ENCODE assay signal across 13 cellular contexts in genomic region chr19:44648536-44649370, GRCh38. TPM values are rescaled to one million over a fixed set of nuclear protein-coding genes. Genes with fewer than 3 reads are reported as not detected.
DNase-seq lines count a peak whose midpoint lies in the region; ATAC-seq and TF ChIP-seq lines count a peak whose summit lies in the region.
"Had no signal": no experiment of that assay in that cellular context is flagged by ENCODE, and none has a peak within 500 bp of the region (broad histone marks: within the 10 kb centered on the region; RNA-seq: fewer than 3 reads in every experiment).

No MANE protein-coding gene starts in this region.

- 100% methylated on average over 1 of the region's 4 CpGs; no CpG with 5 or more reads in 1 of the 2 donors for WGBS in neuronal stem cell (ENCODE audit: extremely low coverage in 2 of 2, insufficient read length in 2 of 2, insufficient replicate concordance in 1 of 2), 2 donors

- H3K4me2 ChIP-seq in neuronal stem cell (ENCODE audit: insufficient read depth, low read length, poor library complexity, severe bottlenecking), result no peak overlapping the region

- no peak overlapping the region for H3K4ac ChIP-seq in neuronal stem cell (ENCODE audit: low read length)

- no peak overlapping the region for H2AFZ ChIP-seq in neuronal stem cell (ENCODE audit: low read length)
- H2AFZ ChIP-seq: parathyroid adenoma had no signal

- H3K4me1 ChIP-seq in left ventricle myocardium inferior (peaks cover 59% of the 10 kb centered on the region), skeletal muscle tissue (ENCODE audit: control insufficient read depth in 3 of 3, insufficient read depth in 3 of 3, low read length in 3 of 3) (peaks cover 27 to 52% (median 37%) of the 10 kb centered on the region in 3 donors), neuronal stem cell (ENCODE audit: control insufficient read depth in 2 of 2, insufficient read depth in 1 of 2, low read depth in 1 of 2, low read length in 2 of 2) (no peaks in the 10 kb centered on the region)
- H3K4me1 ChIP-seq: parathyroid adenoma had no signal

- H2BK15ac ChIP-seq in neuronal stem cell (ENCODE audit: low read length), result no peak overlapping the region

- DNase-seq in GM04503 (ENCODE audit: low read depth) (peak; percentile 88), astrocyte of the spinal cord (ENCODE audit: low read depth, low spot score) (peak; percentile 36), left ventricle myocardium inferior (peak; percentile 31), COLO829 (ENCODE audit: low spot score) (no peak), erythroblast (lab: John Stamatoyannopoulos, UW) (no peak), neuronal stem cell (ENCODE audit: low spot score) (no peak)
- DNase-seq: activated T-cell treated with anti-CD3 and anti-CD28 coated beads, Interleukin-2, amount 50 U/mL, for 1 hour; DMS 273 treated with DMSO at 0.1 percent for 48 hours; NCI-H69; T-helper 9 cell had no signal

- H2AK5ac ChIP-seq in neuronal stem cell (ENCODE audit: low read depth, low read length), result no peak overlapping the region

- H3K23ac ChIP-seq in neuronal stem cell (ENCODE audit: low read depth, low read length, poor library complexity), result no peak overlapping the region

- no peak overlapping the region for H2BK5ac ChIP-seq in neuronal stem cell (ENCODE audit: low read length)

- no peak for ATAC-seq in HG03159 (IDR thresholded peaks at IDR 0.05; ENCODE audit: unreplicated experiment)

- H3K27me3 ChIP-seq in left ventricle myocardium inferior (ENCODE audit: low read depth) (no peaks in the 10 kb centered on the region), skeletal muscle tissue (ENCODE audit: control insufficient read depth in 3 of 3, insufficient read depth in 3 of 3, low read length in 3 of 3) (no peaks in the 10 kb centered on the region), neuronal stem cell (ENCODE audit: control insufficient read depth in 3 of 3, insufficient read depth in 3 of 3, low read depth in 1 of 3, low read length in 3 of 3) (no peaks in the 10 kb centered on the region)

- peaks cover 3% of the 10 kb centered on the region for H3K79me1 ChIP-seq in neuronal stem cell (ENCODE audit: low read depth, low read length)

- H3K36me3 ChIP-seq in left ventricle myocardium inferior, result peaks cover 47% of the 10 kb centered on the region
- peaks cover 29 to 33% (median 32%) of the 10 kb centered on the region in 3 donors for H3K36me3 ChIP-seq in skeletal muscle tissue (ENCODE audit: control insufficient read depth in 3 of 3, insufficient read depth in 3 of 3, low read length in 3 of 3)
- peaks cover 38 to 49% of the 10 kb centered on the region in 2 donors for H3K36me3 ChIP-seq in neuronal stem cell (replicated peaks in 1 of 2; ENCODE audit: control insufficient read depth in 2 of 2, insufficient read depth in 2 of 2, low read length in 2 of 2)

- no peak overlapping the region for H2BK12ac ChIP-seq in neuronal stem cell (ENCODE audit: low read length)

- no peak overlapping the region for H4K8ac ChIP-seq in neuronal stem cell (ENCODE audit: low read depth, low read length)

- H3K9ac ChIP-seq in skeletal muscle tissue (ENCODE audit: low read depth in 1 of 3, low read length in 3 of 3) (peak overlapping the region; percentile 29 to 54 (median 33)), neuronal stem cell (ENCODE audit: low read depth, low read length, poor library complexity) (no peak overlapping the region)
- H3K9ac ChIP-seq: parathyroid adenoma had no signal

- TF ChIP-seq CTCF in astrocyte of the spinal cord (IDR thresholded peaks at IDR 0.05; ENCODE audit: low read depth, low read length) (no peak), left ventricle myocardium inferior (IDR thresholded peaks at IDR 0.05; ENCODE audit: borderline replicate concordance) (no peak)

- in situ Hi-C loops in astrocyte of the spinal cord (cut with HindIII; ENCODE audit: low sequenced_read_pairs), result no loop called here

- H3K27ac ChIP-seq in left ventricle myocardium inferior (replicated peaks) (peak overlapping the region; percentile 84), skeletal muscle tissue (ENCODE audit: low read depth, low read length) (peak overlapping the region; percentile 66), neuronal stem cell (replicated peaks; ENCODE audit: low read length) (no peak overlapping the region)
- H3K27ac ChIP-seq: parathyroid adenoma had no signal

- H3K9me3 ChIP-seq in left ventricle myocardium inferior (replicated peaks) (no peaks in the 10 kb centered on the region), skeletal muscle tissue (ENCODE audit: control insufficient read depth in 3 of 3, low read length in 3 of 3) (no peaks in the 10 kb centered on the region), neuronal stem cell (replicated peaks in 1 of 2; ENCODE audit: control insufficient read depth in 2 of 2, insufficient read depth in 1 of 2, low read depth in 1 of 2, low read length in 2 of 2) (peaks cover 0 to 2% of the 10 kb centered on the region in 2 donors)

- TF ChIP-seq POLR2A in erythroblast (IDR thresholded peaks at IDR 0.05; ENCODE audit: low read length), result no peak

- H3K14ac ChIP-seq in neuronal stem cell (ENCODE audit: low read length), result no peak overlapping the region

- H3K4me3 ChIP-seq in astrocyte of the spinal cord (ENCODE audit: low read depth, low read length), result no peak overlapping the region
- H3K4me3 ChIP-seq in left ventricle myocardium inferior, result peak overlapping the region; percentile 51
- H3K4me3 ChIP-seq in skeletal muscle tissue (ENCODE audit: low read length in 3 of 3), result peak overlapping the region in 1 of 3 donors; percentile 17
- H3K4me3 ChIP-seq in neuronal stem cell (ENCODE audit: low read length in 2 of 2), result no peak overlapping the region

- no peak overlapping the region for H2BK120ac ChIP-seq in neuronal stem cell (ENCODE audit: low read depth, low read length)

- intact Hi-C loops in left ventricle myocardium inferior (cut with micrococcal nuclease), result no loop called here

- H3K18ac ChIP-seq in neuronal stem cell (ENCODE audit: low read length), result no peak overlapping the region

- no peak overlapping the region for H4K91ac ChIP-seq in neuronal stem cell (ENCODE audit: low read depth, low read length, poor library complexity)

RNA-seq across cellular contexts. Expression of gene PVR, which starts 5.0 kb away (rescaled TPM):
- total RNA-seq in left ventricle myocardium inferior, result 33.5 TPM
- 15.7 TPM for total RNA-seq in skeletal muscle tissue
- polyA plus RNA-seq in neuronal stem cell (2013, experiment 1 of 2), result 5.7 TPM
- 5.3 TPM for polyA plus RNA-seq in neuronal stem cell (2013, experiment 2 of 2)

RNA-seq across cellular contexts. Expression of gene CEACAM19, which starts 22.5 kb away (rescaled TPM):
- total RNA-seq in left ventricle myocardium inferior (2.2 TPM), skeletal muscle tissue (2.6 TPM)
- polyA plus RNA-seq in neuronal stem cell (2013, experiment 1 of 2), result 2.2 TPM
- 2.2 TPM for polyA plus RNA-seq in neuronal stem cell (2013, experiment 2 of 2)

RNA-seq across cellular contexts. Expression of gene IGSF23, which starts 35.4 kb away (rescaled TPM):
- not detected for total RNA-seq in left ventricle myocardium inferior
- not detected for total RNA-seq in skeletal muscle tissue
- not detected for polyA plus RNA-seq in neuronal stem cell (2013, experiment 1 of 2)
- not detected for polyA plus RNA-seq in neuronal stem cell (2013, experiment 2 of 2)

RNA-seq across cellular contexts. Expression of gene CEACAM16, which starts 50.2 kb away (rescaled TPM):
- total RNA-seq in left ventricle myocardium inferior, result not detected
- total RNA-seq in skeletal muscle tissue, result 1.0 TPM
- polyA plus RNA-seq in neuronal stem cell (2013, experiment 1 of 2), result not detected
- not detected for polyA plus RNA-seq in neuronal stem cell (2013, experiment 2 of 2)

Comparison
In these comparisons a context has a peak if more than half of its experiments do, and no peak if none do; other contexts are left out.
1. DNase-seq: peak in GM04503 (single experiment), astrocyte of the spinal cord (single experiment) and left ventricle myocardium inferior (single experiment); none in COLO829 (single experiment), erythroblast (0 of 2) and neuronal stem cell (single experiment).